Comparison of ENCODE assay signal across 29 cellular contexts in the genomic region with DNA sequence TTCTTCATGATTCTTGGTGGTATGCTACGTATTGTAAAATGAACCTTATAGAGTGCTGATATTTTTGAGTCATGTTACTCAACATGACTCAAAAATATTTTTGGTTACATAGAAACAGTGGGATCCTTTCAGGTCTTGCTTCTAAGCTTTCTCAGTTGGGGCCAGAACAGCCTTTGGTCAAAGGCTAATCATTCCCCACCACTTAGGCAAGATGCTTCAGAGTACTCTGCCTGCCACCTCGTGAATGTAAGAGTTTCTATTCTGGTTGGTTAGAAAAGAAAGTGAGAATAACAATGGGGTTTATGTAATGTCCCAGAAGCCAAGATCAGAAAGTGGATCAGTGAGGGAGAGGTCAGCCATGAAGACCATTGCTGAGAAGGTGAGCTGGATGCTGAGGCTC.
"Had no signal": no experiment of that assay in that cellular context is flagged by ENCODE, and none has a peak within 500 bp of the region (broad histone marks: within the 10 kb centered on the region; RNA-seq: fewer than 3 reads in every experiment).

No MANE protein-coding gene starts in this region.

- H3K36me3 ChIP-seq: left lung, lower lobe of right lung, ovary, right atrium auricular region, right lobe of liver, tibial nerve, uterus had no signal

- H3K4me2 ChIP-seq: smooth muscle cell had no signal

- H3K9me3 Mint-ChIP-seq: type B pancreatic cell had no signal

- DNase-seq: hypothalamus; immature natural killer cell; kidney; left colon; left lung; lower lobe of right lung; mammary epithelial cell; mesenchymal stem cell; naive B cell; natural killer cell; nephron progenitor cell; ovary; right lobe of liver; stimulated activated CD4-positive, alpha-beta T cell treated with anti-CD3 and anti-CD28 coated beads, Interleukin-1b, Interleukin-23, amount 100 ng/mL, for 48 hours; stimulated activated CD4-positive, alpha-beta T cell treated with anti-CD3 and anti-CD28 coated beads, Interleukin-2, amount 100 ng/mL, for 48 hours; stimulated activated CD4-positive, alpha-beta T cell treated with anti-CD3 and anti-CD28 coated beads, Interleukin-4, amount 100 ng/mL, for 4 hours; stimulated activated CD8-positive, alpha-beta memory T cell treated with anti-CD3 and anti-CD28 coated beads, Interleukin-4, amount 100 ng/mL, for 48 hours; stimulated activated naive CD4-positive, alpha-beta T cell treated with Interleukin-2 at 50 U/mL for 16 hours; stimulated activated naive CD8-positive, alpha-beta T cell treated with anti-CD3 and anti-CD28 coated beads, Interleukin-15, amount 100 ng/mL, for 72 hours; substantia nigra; uterus had no signal

- H3K4me1 ChIP-seq: left lung, lower lobe of right lung, right atrium auricular region, right lobe of liver, tibial nerve, uterus had no signal

- FAIRE-seq: islet of Langerhans, kidney had no signal

- H3K4me3 Mint-ChIP-seq: immature natural killer cell; mesothelial cell of epicardium; naive B cell; natural killer cell; nephron progenitor cell; stimulated activated memory B cell treated with anti-CD40 and anti-IgM and Interleukin-4, amounts not matched to agents 10 μg/mL and 1 μg/mL and 100 μg/mL, for 72 hours; stimulated activated naive CD8-positive, alpha-beta T cell treated with anti-CD3 and anti-CD28 coated beads, Interleukin-15, amount 100 ng/mL, for 72 hours; type B pancreatic cell had no signal

- H3K4me3 ChIP-seq: left lung, lower lobe of right lung, ovary, right atrium auricular region, right lobe of liver, smooth muscle cell, tibial nerve, uterus had no signal

- H3K9me3 ChIP-seq: ovary, right lobe of liver, uterus had no signal

- H3K27ac Mint-ChIP-seq: immature natural killer cell; mesothelial cell of epicardium; natural killer cell; nephron progenitor cell; progenitor cell of endocrine pancreas; stimulated activated memory B cell treated with anti-CD40 and anti-IgM and Interleukin-4, amounts not matched to agents 10 μg/mL and 1 μg/mL and 100 μg/mL, for 72 hours; stimulated activated naive CD8-positive, alpha-beta T cell treated with anti-CD3 and anti-CD28 coated beads, Interleukin-15, amount 100 ng/mL, for 72 hours; type B pancreatic cell had no signal

- H3K4me1 Mint-ChIP-seq: immature natural killer cell; mesothelial cell of epicardium; naive B cell; natural killer cell; nephron progenitor cell; stimulated activated memory B cell treated with anti-CD40 and anti-IgM and Interleukin-4, amounts not matched to agents 10 μg/mL and 1 μg/mL and 100 μg/mL, for 72 hours; stimulated activated naive CD8-positive, alpha-beta T cell treated with anti-CD3 and anti-CD28 coated beads, Interleukin-15, amount 100 ng/mL, for 72 hours had no signal

- H3K36me3 Mint-ChIP-seq: immature natural killer cell; mesothelial cell of epicardium; naive B cell; natural killer cell; stimulated activated memory B cell treated with anti-CD40 and anti-IgM and Interleukin-4, amounts not matched to agents 10 μg/mL and 1 μg/mL and 100 μg/mL, for 72 hours; type B pancreatic cell had no signal

- H3K27ac ChIP-seq: left lung, lower lobe of right lung, ovary, right atrium auricular region, right lobe of liver, tibial nerve, uterus had no signal

- H3K27me3 ChIP-seq: left lung, ovary, right atrium auricular region, right lobe of liver, tibial nerve, uterus had no signal

- H3K27me3 Mint-ChIP-seq: progenitor cell of endocrine pancreas; stimulated activated memory B cell treated with anti-CD40 and anti-IgM and Interleukin-4, amounts not matched to agents 10 μg/mL and 1 μg/mL and 100 μg/mL, for 72 hours; stimulated activated naive CD8-positive, alpha-beta T cell treated with anti-CD3 and anti-CD28 coated beads, Interleukin-15, amount 100 ng/mL, for 72 hours had no signal
